ENCODE assay signal across 8 cellular contexts in the genomic region with DNA sequence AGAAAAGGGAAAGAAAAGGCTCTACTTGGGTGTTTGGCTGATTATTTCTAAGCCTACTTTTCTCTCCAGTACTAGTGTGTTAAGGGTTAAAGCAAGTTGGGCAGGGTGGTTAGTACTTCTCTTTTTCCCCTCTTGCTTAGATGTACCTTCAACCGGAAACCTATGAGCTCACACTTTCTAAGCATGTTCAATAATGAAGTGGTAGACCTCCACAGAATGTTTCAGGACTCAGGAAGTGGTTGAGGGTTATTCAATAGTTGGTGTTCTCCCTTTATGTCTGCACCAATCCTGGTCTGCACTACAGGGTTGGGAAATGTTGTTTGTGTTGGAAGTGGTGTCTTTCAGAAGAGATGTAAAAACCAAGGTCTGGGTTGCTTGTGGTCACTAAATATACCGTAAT.
DNase-seq lines count a peak whose midpoint lies in the region; ATAC-seq and TF ChIP-seq lines count a peak whose summit lies in the region.

No MANE protein-coding gene starts in this region.

- ATAC-seq in GM18498 (IDR thresholded peaks at IDR 0.05; ENCODE audit: unreplicated experiment) (peak; percentile 99), GM21515 (IDR thresholded peaks at IDR 0.05; ENCODE audit: unreplicated experiment) (peak; percentile 96), omental fat pad (ENCODE audit: low FRiP score) (no peak)
- peak; percentile 97 for ATAC-seq in effector memory CD8-positive, alpha-beta T cell (replicated peaks)

- H3K4me3 ChIP-seq in Jurkat, Clone E6-1 (ENCODE audit: low read length), result no peak overlapping the region

- DNase-seq in Jurkat, Clone E6-1 (ENCODE audit: low read depth, low spot score), result peak; percentile 81
- DNase-seq in effector memory CD8-positive, alpha-beta T cell, result peak; percentile 32 to 46 (median 46)
- DNase-seq in omental fat pad (ENCODE audit: low spot score) (no peak), GM03348 (ENCODE audit: low spot score) (no peak), NCI-H187 (lab: John Stamatoyannopoulos, UW) (no peak)
- no peak for DNase-seq in activated CD4-positive, alpha-beta T cell treated with anti-CD3 and anti-CD28 coated beads for 4 hours

- H3K9me3 Mint-ChIP-seq in effector memory CD8-positive, alpha-beta T cell, result no peaks in the 10 kb centered on the region

- H3K27me3 Mint-ChIP-seq in effector memory CD8-positive, alpha-beta T cell, result no peaks in the 10 kb centered on the region

- peaks cover 19 to 39% of the 10 kb centered on the region in 2 donors for H3K4me1 Mint-ChIP-seq in effector memory CD8-positive, alpha-beta T cell (ENCODE audit: low read depth in 2 of 2)

- H3K4me3 Mint-ChIP-seq in effector memory CD8-positive, alpha-beta T cell, result peak overlapping the region; percentile 2 to 42

- H3K27ac Mint-ChIP-seq in effector memory CD8-positive, alpha-beta T cell, result peak overlapping the region; percentile 3 to 68

- no peak for TF ChIP-seq CTCF in omental fat pad (IDR thresholded peaks at IDR 0.05)

- peaks cover 15% of the 10 kb centered on the region for H3K36me3 Mint-ChIP-seq in effector memory CD8-positive, alpha-beta T cell (ENCODE audit: insufficient read depth)

Comparison
In these comparisons a context has a peak if more than half of its experiments do, and no peak if none do; other contexts are left out.
1. DNase-seq: peak in Jurkat, Clone E6-1 (single experiment) and effector memory CD8-positive, alpha-beta T cell (3 of 3); none in omental fat pad (single experiment), GM03348 (single experiment), activated CD4-positive, alpha-beta T cell treated with anti-CD3 and anti-CD28 coated beads for 4 hours (0 of 2) and NCI-H187 (0 of 2).